ENCODE assay signal across 15 cellular contexts in genomic region chr15:43920201-43920600, GRCh38.
"Had no signal": no experiment of that assay in that cellular context is flagged by ENCODE, and none has a peak within 500 bp of the region (broad histone marks: within the 10 kb centered on the region; RNA-seq: fewer than 3 reads in every experiment).

No MANE protein-coding gene starts in this region.

- H3K27me3 ChIP-seq: adrenal gland, SJCRH30 had no signal

- H3K36me3 ChIP-seq: adrenal gland, SJCRH30 had no signal

- DNase-seq: activated CD4-positive, alpha-beta T cell treated with anti-CD3 and anti-CD28 coated beads for 4 hours; activated CD8-positive, alpha-beta memory T cell treated with anti-CD3 and anti-CD28 coated beads, Interleukin-2, amount 50 U/mL, for 4 hours; activated CD8-positive, alpha-beta T cell treated with anti-CD3 and anti-CD28 coated beads for 36 hours; activated naive CD4-positive, alpha-beta T cell treated with anti-CD3 and anti-CD28 coated beads, Interleukin-2, amount 50 U/mL, for 16 hours; activated naive CD8-positive, alpha-beta T cell treated with anti-CD3 and anti-CD28 coated beads, Interleukin-2, amount 10 ng/mL, durations not matched to agents 7 days and 5 days; adrenal gland; KG1; MV-4-11; NCI-H1417 treated with DMSO at 0.1 percent for 48 hours; NCI-H1694; NK-92 treated with Interleukin-12 subunit alpha and Interleukin-12 subunit beta, amount 100 ng/mL, for 24 hours; RPMI8226 had no signal

- H3K4me3 ChIP-seq: adrenal gland, SJCRH30 had no signal

- H3K27ac ChIP-seq: adrenal gland, SJCRH30 had no signal

- ATAC-seq: activated CD4-positive, CD25-positive, alpha-beta regulatory T cell treated with anti-CD3 and anti-CD28 coated beads, Interleukin-2, amount 50 U/mL, for 24 hours; activated CD8-positive, alpha-beta T cell treated with anti-CD3 and anti-CD28 coated beads for 36 hours; Panc1 had no signal

- H3K9me3 ChIP-seq: adrenal gland, SJCRH30 had no signal
